25 cellular contexts compared by ENCODE assay signal in genomic region chr10:109430844-109431243, GRCh38.
DNase-seq lines count a peak whose midpoint lies in the region; ATAC-seq, FAIRE-seq and TF ChIP-seq lines count a peak whose summit lies in the region.
"Had no signal": no experiment of that assay in that cellular context is flagged by ENCODE, and none has a peak within 500 bp of the region (broad histone marks: within the 10 kb centered on the region; RNA-seq: fewer than 3 reads in every experiment).

No MANE protein-coding gene starts in this region.

- H3K9me3 Mint-ChIP-seq in H9 = no peaks in the 10 kb centered on the region
- no peaks in the 10 kb centered on the region for H3K9me3 Mint-ChIP-seq in activated naive CD8-positive, alpha-beta T cell treated with anti-CD3 and anti-CD28 coated beads, Interleukin-2, amount 50 U/mL, for 24 hours
- H3K9me3 Mint-ChIP-seq: IgD-negative memory B cell had no signal

- no peak overlapping the region for H3K14ac ChIP-seq in H1 (ENCODE audit: insufficient read length)
- no peak overlapping the region for H3K14ac ChIP-seq in H9 (ENCODE audit: insufficient read depth, low read length)

- TF ChIP-seq CTCF in OCI-LY3 (IDR thresholded peaks at IDR 0.05; ENCODE audit: low read depth, low read length) (no peak), H1 (IDR thresholded peaks at IDR 0.05; ENCODE audit: control extremely low read depth in 1 of 3, insufficient read depth in 1 of 3, low read depth in 1 of 3, low read length in 3 of 3) (no peak), H9 (conservative IDR thresholded peaks at IDR 0.05) (no peak)

- H3K4me2 ChIP-seq in GM23248 (ENCODE audit: unreplicated experiment) (peak overlapping the region; percentile 64), OCI-LY3 (ENCODE audit: low read length) (peak overlapping the region; percentile 33; the same call in 1 of the 2 replicates), H1 (ENCODE audit: insufficient read depth in 1 of 2, low read depth in 2 of 2, low read length in 2 of 2) (no peak overlapping the region), H9 (ENCODE audit: insufficient read depth, insufficient read length, low read length) (no peak overlapping the region)
- H3K4me2 ChIP-seq: BLaER1, KMS-11 had no signal

- H3K27me3 ChIP-seq in GM23248 (replicated peaks; ENCODE audit: insufficient read depth) = no peaks in the 10 kb centered on the region
- no peaks in the 10 kb centered on the region for H3K27me3 ChIP-seq in OCI-LY3 (ENCODE audit: low read depth, low read length)
- H3K27me3 ChIP-seq in H1 (replicated peaks in 1 of 4; ENCODE audit: control insufficient read depth in 3 of 4, extremely low read depth in 1 of 4, insufficient read depth in 3 of 4, low read length in 3 of 4) = no peaks in the 10 kb centered on the region
- H3K27me3 ChIP-seq in H9 (ENCODE audit: insufficient read depth, low read length) = no peaks in the 10 kb centered on the region
- H3K27me3 ChIP-seq: BLaER1 had no signal

- no peaks in the 10 kb centered on the region for H3K79me1 ChIP-seq in H1 (ENCODE audit: low read depth, low read length)
- H3K79me1 ChIP-seq in H9 (ENCODE audit: insufficient read depth, low read depth, low read length, poor library complexity, severe bottlenecking) = no peaks in the 10 kb centered on the region

- no peak overlapping the region for H4K5ac ChIP-seq in H1 (ENCODE audit: insufficient read length, low read depth, low read length)
- no peak overlapping the region for H4K5ac ChIP-seq in H9 (ENCODE audit: insufficient read length, low read depth, low read length)

- H3K4me1 Mint-ChIP-seq in H9 = peaks cover 9 to 11% of the 10 kb centered on the region in 2 experiments
- H3K4me1 Mint-ChIP-seq in activated naive CD8-positive, alpha-beta T cell treated with anti-CD3 and anti-CD28 coated beads, Interleukin-2, amount 50 U/mL, for 24 hours = no peaks in the 10 kb centered on the region
- H3K4me1 Mint-ChIP-seq: CD4-positive, CD25-positive, alpha-beta regulatory T cell; IgD-negative memory B cell had no signal

- H2BK20ac ChIP-seq in H1 (ENCODE audit: low read length) (no peak overlapping the region), H9 (ENCODE audit: low read depth, low read length, poor library complexity, severe bottlenecking) (no peak overlapping the region)

- H3K27me3 Mint-ChIP-seq in H9 (ENCODE audit: low read depth) = no peaks in the 10 kb centered on the region
- H3K27me3 Mint-ChIP-seq in activated naive CD8-positive, alpha-beta T cell treated with anti-CD3 and anti-CD28 coated beads, Interleukin-2, amount 50 U/mL, for 24 hours = no peaks in the 10 kb centered on the region
- H3K27me3 Mint-ChIP-seq: CD4-positive, CD25-positive, alpha-beta regulatory T cell; IgD-negative memory B cell had no signal

- no peak overlapping the region for H3K9ac ChIP-seq in GM23248
- no peak overlapping the region for H3K9ac ChIP-seq in OCI-LY3 (ENCODE audit: low read length)
- H3K9ac ChIP-seq in H1 (replicated peaks in 1 of 4; ENCODE audit: extremely low read depth in 1 of 4, low read depth in 3 of 4, low read length in 3 of 4) = no peak overlapping the region
- H3K9ac ChIP-seq in H9 (ENCODE audit: extremely low read depth, insufficient read length, low read length) = no peak overlapping the region
- H3K9ac ChIP-seq: BLaER1, KMS-11 had no signal

- H2BK12ac ChIP-seq in H1 (ENCODE audit: low read depth, low read length) (no peak overlapping the region), H9 (ENCODE audit: insufficient read length, low read depth, low read length) (no peak overlapping the region)

- H3K23me2 ChIP-seq in H1 (ENCODE audit: low read depth, low read length) (no peaks in the 10 kb centered on the region), H9 (ENCODE audit: insufficient read length, low read depth, low read length, poor library complexity, severe bottlenecking) (no peaks in the 10 kb centered on the region)

- WGBS in GM23248 (ENCODE audit: low coverage in 1 of 2, low lambda C conversion rate in 2 of 2, missing lambda C conversion rate in 2 of 2), 2 experiments = 78 to 81% methylated on average over 3 of the region's 3 CpGs
- WGBS in H1 (ENCODE audit: extremely low coverage in 1 of 2, insufficient coverage in 1 of 2, insufficient read length in 1 of 2, insufficient replicate concordance in 2 of 2, low coverage in 1 of 2, low lambda C conversion rate in 2 of 2, missing lambda C conversion rate in 1 of 2), 2 experiments = 80% methylated on average over 3 of the region's 3 CpGs; no CpG with 5 or more reads in 1 of the 2 experiments
- WGBS in H9 (ENCODE audit: extremely low coverage, insufficient read length, low lambda C conversion rate) = no CpG with 5 or more reads among the region's 3 CpGs

- TF ChIP-seq EP300 in H1 (IDR thresholded peaks at IDR 0.05; ENCODE audit: borderline replicate concordance in 1 of 2, low read depth in 2 of 2, low read length in 2 of 2) = no peak

- H3T11ph ChIP-seq in H9 (ENCODE audit: low read length) = no peak overlapping the region

- H2BK5ac ChIP-seq in H1 (ENCODE audit: low read depth, low read length) (no peak overlapping the region), H9 (ENCODE audit: insufficient read length, low read length) (no peak overlapping the region)

- H2BK120ac ChIP-seq in H1 (replicated peaks; ENCODE audit: low read depth, low read length) = no peak overlapping the region
- H2BK120ac ChIP-seq in H9 (ENCODE audit: low read depth, low read length, poor library complexity, severe bottlenecking) = no peak overlapping the region

- H3K56ac ChIP-seq in H1 (replicated peaks; ENCODE audit: insufficient read length, low read depth, low read length) (no peak overlapping the region), H9 (ENCODE audit: insufficient read length, low read depth, low read length) (no peak overlapping the region)

- no peak overlapping the region for H3K27ac Mint-ChIP-seq in H9
- no peak overlapping the region for H3K27ac Mint-ChIP-seq in activated naive CD8-positive, alpha-beta T cell treated with anti-CD3 and anti-CD28 coated beads, Interleukin-2, amount 50 U/mL, for 24 hours
- H3K27ac Mint-ChIP-seq: IgD-negative memory B cell had no signal

- H3K4ac ChIP-seq in H1 (replicated peaks; ENCODE audit: insufficient read length, low read depth, low read length) (no peak overlapping the region), H9 (ENCODE audit: low read depth, low read length) (no peak overlapping the region)

- H2AFZ ChIP-seq in GM23248 (peak overlapping the region; percentile 61; the same call in 1 of the 2 replicates), OCI-LY3 (ENCODE audit: low read depth, low read length) (no peak overlapping the region), H1 (ENCODE audit: low read length) (0 out of 2 replicates have a peak overlapping the region, but pooled peaks have one; percentile 62), H9 (ENCODE audit: low read length) (no peak overlapping the region)

- H3K27ac ChIP-seq in GM23248 = peak overlapping the region; percentile 50
- H3K27ac ChIP-seq in OCI-LY3 (ENCODE audit: low read length) = no peak overlapping the region
- no peak overlapping the region for H3K27ac ChIP-seq in H1 (ENCODE audit: low read depth, low read length)
- no peak overlapping the region for H3K27ac ChIP-seq in H9 (ENCODE audit: insufficient read length, low read depth, low read length)
- H3K27ac ChIP-seq: BLaER1, KMS-11, RWPE1 had no signal

- CTCF ChIA-PET in H1 (lab: Charles Lee; ENCODE audit: partially characterized antibody) = interaction anchor here (0.8 to 1.5 kb wide), 3 partner anchors 9 to 346 kb away, joined by 3 to 6 read pairs (median 3); no protein-coding TSS in a partner anchor

- no peak for TF ChIP-seq POLR2A in H1 (IDR thresholded peaks at IDR 0.05; ENCODE audit: control extremely low read depth in 1 of 2, low read depth in 2 of 2, low read length in 2 of 2)

- H4K20me1 ChIP-seq in GM23248 (ENCODE audit: insufficient read depth) (no peaks in the 10 kb centered on the region), OCI-LY3 (ENCODE audit: insufficient read depth, low read length) (no peaks in the 10 kb centered on the region), H1 (replicated peaks in 1 of 2; ENCODE audit: control insufficient read depth in 1 of 2, insufficient read depth in 2 of 2, low read length in 2 of 2) (no peaks in the 10 kb centered on the region), H9 (ENCODE audit: control insufficient read depth, insufficient read depth, insufficient read length) (no peaks in the 10 kb centered on the region)
- H4K20me1 ChIP-seq: BLaER1 had no signal

- no peak overlapping the region for H3K23ac ChIP-seq in H1 (ENCODE audit: insufficient read length)
- no peak overlapping the region for H3K23ac ChIP-seq in H9 (ENCODE audit: insufficient read length, low read depth, low read length)

- no peaks in the 10 kb centered on the region for H3K9me3 ChIP-seq in GM23248 (ENCODE audit: low read depth)
- H3K9me3 ChIP-seq in OCI-LY3 (ENCODE audit: insufficient read depth, low read length) = no peaks in the 10 kb centered on the region
- no peaks in the 10 kb centered on the region for H3K9me3 ChIP-seq in H1 (ENCODE audit: insufficient read depth in 2 of 2, low read depth in 1 of 2, low read length in 1 of 2)
- H3K9me3 ChIP-seq in H9 (ENCODE audit: control insufficient read depth, low read depth, low read length) = no peaks in the 10 kb centered on the region
- H3K9me3 ChIP-seq: BLaER1 had no signal

- H3F3A ChIP-seq in GM23248 (ENCODE audit: insufficient read depth) = peaks cover 30% of the 10 kb centered on the region

- H3K9me2 ChIP-seq in GM23248 (ENCODE audit: insufficient read depth) = no peaks in the 10 kb centered on the region

- H3K18ac ChIP-seq in H1 (ENCODE audit: extremely low read depth, low read length) (no peak overlapping the region), H9 (ENCODE audit: insufficient read length, low read depth, low read length) (no peak overlapping the region)

- H2AK5ac ChIP-seq in H1 (ENCODE audit: low read depth, low read length) (no peak overlapping the region), H9 (ENCODE audit: insufficient read length, low read length) (no peak overlapping the region)

- H3K79me2 ChIP-seq in GM23248 (ENCODE audit: insufficient read depth) (no peaks in the 10 kb centered on the region), OCI-LY3 (ENCODE audit: low read length) (no peaks in the 10 kb centered on the region), H1 (ENCODE audit: control insufficient read depth in 1 of 2, insufficient read depth in 2 of 2, low read length in 2 of 2) (no peaks in the 10 kb centered on the region), H9 (ENCODE audit: insufficient read depth, low read length) (no peaks in the 10 kb centered on the region)

- DNase-seq in GM23248 (no peak), H1 (ENCODE audit: low read depth in 1 of 2, low spot score in 2 of 2) (no peak), H9 (no peak), DMS 273 treated with DMSO at 0.1 percent for 48 hours (lab: John Stamatoyannopoulos, UW) (no peak)
- no peak for DNase-seq in activated naive CD8-positive, alpha-beta T cell treated with anti-CD3 and anti-CD28 coated beads, Interleukin-2, amount 50 U/mL, for 24 hours
- DNase-seq: CD4-positive, CD25-positive, alpha-beta regulatory T cell; DMS53; NCI-H1092; NCI-H1417 treated with DMSO at 0.1 percent for 48 hours; NCI-H1694 treated with DMSO at 0.1 percent for 48 hours; NCI-H2081; NCI-H2227 treated with DMSO at 0.1 percent for 48 hours; NCI-H526 treated with DMSO at 0.1 percent for 48 hours; SHP77 had no signal

- H2BK15ac ChIP-seq in H1 (ENCODE audit: low read length) = no peak overlapping the region
- H2BK15ac ChIP-seq in H9 (ENCODE audit: low read depth, low read length) = no peak overlapping the region

- POLR2A ChIA-PET in H1 (lab: Charles Lee; ENCODE audit: partially characterized antibody) = no interaction called here

- no peaks in the 10 kb centered on the region for H3K36me3 Mint-ChIP-seq in H9 (ENCODE audit: insufficient read depth in 1 of 3, low read depth in 3 of 3)
- H3K36me3 Mint-ChIP-seq in activated naive CD8-positive, alpha-beta T cell treated with anti-CD3 and anti-CD28 coated beads, Interleukin-2, amount 50 U/mL, for 24 hours (ENCODE audit: low read depth) = no peaks in the 10 kb centered on the region
- H3K36me3 Mint-ChIP-seq: CD4-positive, CD25-positive, alpha-beta regulatory T cell; IgD-negative memory B cell had no signal

- peaks cover 35% of the 10 kb centered on the region for H3K4me1 ChIP-seq in GM23248 (ENCODE audit: insufficient read depth)
- H3K4me1 ChIP-seq in OCI-LY3 (ENCODE audit: low read length) = peaks cover 14% of the 10 kb centered on the region
- H3K4me1 ChIP-seq in H1 (replicated peaks in 1 of 4; ENCODE audit: control insufficient read depth in 3 of 4, insufficient read depth in 4 of 4, low read length in 3 of 4) = peaks cover 0 to 3% (median 0%) of the 10 kb centered on the region in 4 experiments; a peak in 2 of 7 replicates
- peaks cover 2% of the 10 kb centered on the region; the same call in 1 of the 2 replicates for H3K4me1 ChIP-seq in H9 (ENCODE audit: insufficient read depth, low read length)
- H3K4me1 ChIP-seq: BLaER1 had no signal

- in situ Hi-C loops in GM23248 (cut with MboI) = no loop called here

- no peak overlapping the region for H4K91ac ChIP-seq in H1 (replicated peaks; ENCODE audit: insufficient read length, low read length)
- no peak overlapping the region for H4K91ac ChIP-seq in H9 (ENCODE audit: insufficient read length, low read depth, low read length)

- no peak for ATAC-seq in activated naive CD8-positive, alpha-beta T cell treated with anti-CD3 and anti-CD28 coated beads, Interleukin-2, amount 50 U/mL, for 24 hours
- no peak for ATAC-seq in HG02798 (IDR thresholded peaks at IDR 0.05; ENCODE audit: poor library complexity, unreplicated experiment)
- ATAC-seq: Panc1 had no signal

- FAIRE-seq in H1 (lab: Jason Lieb, UNC) = no peak
- FAIRE-seq: A204.1, D721Med, GM18507, H54 had no signal

- no peak overlapping the region for H4K8ac ChIP-seq in H1 (ENCODE audit: extremely low read depth, insufficient read depth, low read length)
- no peak overlapping the region for H4K8ac ChIP-seq in H9 (replicated peaks; ENCODE audit: insufficient read length, low read depth, low read length)

- H3K36me3 ChIP-seq in GM23248 (ENCODE audit: low read depth) = no peaks in the 10 kb centered on the region
- no peaks in the 10 kb centered on the region for H3K36me3 ChIP-seq in OCI-LY3 (replicated peaks; ENCODE audit: low read depth, low read length)
- no peaks in the 10 kb centered on the region for H3K36me3 ChIP-seq in H1 (ENCODE audit: control insufficient read depth in 2 of 4, insufficient read depth in 4 of 4, low read length in 3 of 4)
- H3K36me3 ChIP-seq: BLaER1 had no signal

- no peak overlapping the region for H3K4me3 Mint-ChIP-seq in H9
- no peak overlapping the region for H3K4me3 Mint-ChIP-seq in activated naive CD8-positive, alpha-beta T cell treated with anti-CD3 and anti-CD28 coated beads, Interleukin-2, amount 50 U/mL, for 24 hours
- H3K4me3 Mint-ChIP-seq: CD4-positive, CD25-positive, alpha-beta regulatory T cell; IgD-negative memory B cell had no signal

- no peak for TF ChIP-seq RAD21 in H1 (IDR thresholded peaks at IDR 0.05 in 1 of 2, conservative IDR thresholded peaks at IDR 0.05 in 1 of 2; ENCODE audit: low read depth in 2 of 2, low read length in 2 of 2)

- H3K4me3 ChIP-seq in GM23248 (no peak overlapping the region), OCI-LY3 (ENCODE audit: low read length) (no peak overlapping the region), H1 (ENCODE audit: extremely low read depth in 1 of 4, insufficient read depth in 2 of 4, low read depth in 3 of 4, low read length in 4 of 4) (no peak overlapping the region)
- H3K4me3 ChIP-seq: BLaER1 had no signal

Comparison
In these comparisons a context has a peak if more than half of its experiments do, and no peak if none do; other contexts are left out.
1. H2AFZ ChIP-seq: peak in GM23248 (single experiment) and H1 (single experiment); none in OCI-LY3 (single experiment) and H9 (single experiment).
2. H3K4me2 ChIP-seq: peak in GM23248 (single experiment) and OCI-LY3 (single experiment); none in H1 (0 of 2) and H9 (single experiment).